Comparison of ENCODE assay signal across 1 cellular context in the genomic region with DNA sequence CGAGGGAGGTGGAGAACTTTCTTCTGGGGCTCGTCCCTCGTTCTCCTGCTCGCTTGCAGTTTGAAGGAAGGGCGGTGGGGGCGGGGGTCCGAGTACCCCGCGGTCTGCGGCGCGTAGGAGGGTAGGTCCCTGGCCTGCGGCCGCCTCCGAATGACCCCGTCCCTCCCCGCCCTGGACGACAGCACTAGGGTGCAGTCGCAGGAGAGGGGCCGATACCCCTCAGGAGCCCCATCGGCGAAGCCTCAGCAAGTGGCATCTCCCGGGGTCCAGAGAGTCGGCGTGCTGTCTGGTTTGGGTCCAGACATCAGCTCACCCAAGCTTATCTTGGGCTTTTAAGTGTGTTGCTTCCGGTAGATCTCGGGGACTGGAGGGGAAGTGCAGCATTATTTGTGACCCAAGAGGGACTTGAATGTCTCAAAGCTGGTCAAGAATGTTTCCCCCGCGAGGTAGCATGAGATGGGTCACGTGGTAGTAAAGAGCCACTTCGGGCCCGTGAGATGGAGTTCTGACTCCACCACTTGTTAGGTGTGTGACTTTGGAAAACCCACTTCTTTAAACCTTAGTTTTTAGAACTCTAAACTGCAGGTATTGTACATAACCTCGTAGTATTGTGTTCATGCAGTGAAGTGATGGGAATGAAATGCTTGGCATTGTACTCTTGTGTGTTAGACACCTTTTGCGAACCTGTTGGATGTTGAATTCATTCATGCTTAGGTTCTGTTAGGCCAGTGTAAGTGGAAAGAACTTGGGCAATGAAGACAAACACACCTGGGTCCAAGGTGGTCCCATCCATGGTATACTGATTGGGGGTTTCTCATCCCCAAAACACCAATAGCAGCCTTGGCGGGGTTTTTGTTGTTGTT.
TF ChIP-seq lines count a peak whose summit lies in the region.

No MANE protein-coding gene starts in this region.

TF ChIP-seq in WTC11, 78 proteins besides CTCF, POLR2A, EP300 and RAD21 (continued from another document):
- TF ChIP-seq ATF6 (CRISPR knock-in tag; IDR thresholded peaks at IDR 0.05) (no peak), ZMAT4 (CRISPR knock-in tag; IDR thresholded peaks at IDR 0.05) (no peak), NR2C2 (CRISPR knock-in tag; IDR thresholded peaks at IDR 0.05) (no peak), NFYB (CRISPR knock-in tag; conservative IDR thresholded peaks at IDR 0.05; ENCODE audit: low read depth) (no peak), ERG (CRISPR knock-in tag; IDR thresholded peaks at IDR 0.05) (no peak), OVOL2 (CRISPR knock-in tag; IDR thresholded peaks at IDR 0.05; ENCODE audit: borderline replicate concordance) (no peak), ZNF219 (CRISPR knock-in tag; IDR thresholded peaks at IDR 0.05; ENCODE audit: borderline replicate concordance) (0 out of 2 replicates have a peak, but pooled peaks have one; percentile 47), FOXP4 (CRISPR knock-in tag; IDR thresholded peaks at IDR 0.05) (no peak), RORB (CRISPR knock-in tag; IDR thresholded peaks at IDR 0.05) (no peak), PRRX2 (CRISPR knock-in tag; IDR thresholded peaks at IDR 0.05) (no peak)
- TF ChIP-seq, protein P1, sequence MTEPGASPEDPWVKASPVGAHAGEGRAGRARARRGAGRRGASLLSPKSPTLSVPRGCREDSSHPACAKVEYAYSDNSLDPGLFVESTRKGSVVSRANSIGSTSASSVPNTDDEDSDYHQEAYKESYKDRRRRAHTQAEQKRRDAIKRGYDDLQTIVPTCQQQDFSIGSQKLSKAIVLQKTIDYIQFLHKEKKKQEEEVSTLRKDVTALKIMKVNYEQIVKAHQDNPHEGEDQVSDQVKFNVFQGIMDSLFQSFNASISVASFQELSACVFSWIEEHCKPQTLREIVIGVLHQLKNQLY (CRISPR knock-in tag; IDR thresholded peaks at IDR 0.05) = no peak
- TF ChIP-seq, protein P2, sequence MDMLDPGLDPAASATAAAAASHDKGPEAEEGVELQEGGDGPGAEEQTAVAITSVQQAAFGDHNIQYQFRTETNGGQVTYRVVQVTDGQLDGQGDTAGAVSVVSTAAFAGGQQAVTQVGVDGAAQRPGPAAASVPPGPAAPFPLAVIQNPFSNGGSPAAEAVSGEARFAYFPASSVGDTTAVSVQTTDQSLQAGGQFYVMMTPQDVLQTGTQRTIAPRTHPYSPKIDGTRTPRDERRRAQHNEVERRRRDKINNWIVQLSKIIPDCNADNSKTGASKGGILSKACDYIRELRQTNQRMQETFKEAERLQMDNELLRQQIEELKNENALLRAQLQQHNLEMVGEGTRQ (CRISPR knock-in tag; IDR thresholded peaks at IDR 0.05) = peak; percentile 83
- TF ChIP-seq, protein P3, sequence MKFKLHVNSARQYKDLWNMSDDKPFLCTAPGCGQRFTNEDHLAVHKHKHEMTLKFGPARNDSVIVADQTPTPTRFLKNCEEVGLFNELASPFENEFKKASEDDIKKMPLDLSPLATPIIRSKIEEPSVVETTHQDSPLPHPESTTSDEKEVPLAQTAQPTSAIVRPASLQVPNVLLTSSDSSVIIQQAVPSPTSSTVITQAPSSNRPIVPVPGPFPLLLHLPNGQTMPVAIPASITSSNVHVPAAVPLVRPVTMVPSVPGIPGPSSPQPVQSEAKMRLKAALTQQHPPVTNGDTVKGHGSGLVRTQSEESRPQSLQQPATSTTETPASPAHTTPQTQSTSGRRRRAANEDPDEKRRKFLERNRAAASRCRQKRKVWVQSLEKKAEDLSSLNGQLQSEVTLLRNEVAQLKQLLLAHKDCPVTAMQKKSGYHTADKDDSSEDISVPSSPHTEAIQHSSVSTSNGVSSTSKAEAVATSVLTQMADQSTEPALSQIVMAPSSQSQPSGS (CRISPR knock-in tag; IDR thresholded peaks at IDR 0.05; ENCODE audit: borderline replicate concordance, low read depth) = no peak
- TF ChIP-seq, protein P4, sequence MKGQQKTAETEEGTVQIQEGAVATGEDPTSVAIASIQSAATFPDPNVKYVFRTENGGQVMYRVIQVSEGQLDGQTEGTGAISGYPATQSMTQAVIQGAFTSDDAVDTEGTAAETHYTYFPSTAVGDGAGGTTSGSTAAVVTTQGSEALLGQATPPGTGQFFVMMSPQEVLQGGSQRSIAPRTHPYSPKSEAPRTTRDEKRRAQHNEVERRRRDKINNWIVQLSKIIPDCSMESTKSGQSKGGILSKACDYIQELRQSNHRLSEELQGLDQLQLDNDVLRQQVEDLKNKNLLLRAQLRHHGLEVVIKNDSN (CRISPR knock-in tag; IDR thresholded peaks at IDR 0.05) = peak; percentile 74
- TF ChIP-seq, protein P5, sequence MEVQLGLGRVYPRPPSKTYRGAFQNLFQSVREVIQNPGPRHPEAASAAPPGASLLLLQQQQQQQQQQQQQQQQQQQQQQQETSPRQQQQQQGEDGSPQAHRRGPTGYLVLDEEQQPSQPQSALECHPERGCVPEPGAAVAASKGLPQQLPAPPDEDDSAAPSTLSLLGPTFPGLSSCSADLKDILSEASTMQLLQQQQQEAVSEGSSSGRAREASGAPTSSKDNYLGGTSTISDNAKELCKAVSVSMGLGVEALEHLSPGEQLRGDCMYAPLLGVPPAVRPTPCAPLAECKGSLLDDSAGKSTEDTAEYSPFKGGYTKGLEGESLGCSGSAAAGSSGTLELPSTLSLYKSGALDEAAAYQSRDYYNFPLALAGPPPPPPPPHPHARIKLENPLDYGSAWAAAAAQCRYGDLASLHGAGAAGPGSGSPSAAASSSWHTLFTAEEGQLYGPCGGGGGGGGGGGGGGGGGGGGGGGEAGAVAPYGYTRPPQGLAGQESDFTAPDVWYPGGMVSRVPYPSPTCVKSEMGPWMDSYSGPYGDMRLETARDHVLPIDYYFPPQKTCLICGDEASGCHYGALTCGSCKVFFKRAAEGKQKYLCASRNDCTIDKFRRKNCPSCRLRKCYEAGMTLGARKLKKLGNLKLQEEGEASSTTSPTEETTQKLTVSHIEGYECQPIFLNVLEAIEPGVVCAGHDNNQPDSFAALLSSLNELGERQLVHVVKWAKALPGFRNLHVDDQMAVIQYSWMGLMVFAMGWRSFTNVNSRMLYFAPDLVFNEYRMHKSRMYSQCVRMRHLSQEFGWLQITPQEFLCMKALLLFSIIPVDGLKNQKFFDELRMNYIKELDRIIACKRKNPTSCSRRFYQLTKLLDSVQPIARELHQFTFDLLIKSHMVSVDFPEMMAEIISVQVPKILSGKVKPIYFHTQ (CRISPR knock-in tag; IDR thresholded peaks at IDR 0.05) = no peak
TF ChIP-seq in WTC11: peak in this region for 4.
